28 cellular contexts compared by ENCODE assay signal in genomic region chr3:128423525-128424147, GRCh38. TPM values are rescaled to one million over a fixed set of nuclear protein-coding genes. Genes with fewer than 3 reads are reported as not detected.
"Had no signal": no experiment of that assay in that cellular context is flagged by ENCODE, and none has a peak within 500 bp of the region (broad histone marks: within the 10 kb centered on the region; RNA-seq: fewer than 3 reads in every experiment).

No MANE protein-coding gene starts in this region.

- FAIRE-seq: endometrium, frontal cortex, urothelium cell line had no signal

- H3K4me3 Mint-ChIP-seq: activated CD4-positive, alpha-beta T cell treated with anti-CD3 and anti-CD28 coated beads, Interleukin-2, amount 10 ng/mL, durations not matched to agents 7 days and 5 days; activated CD8-positive, alpha-beta T cell treated with anti-CD3 and anti-CD28 coated beads, Interleukin-2, amount 10 ng/mL, durations not matched to agents 7 days and 5 days; activated naive CD4-positive, alpha-beta T cell treated with anti-CD3 and anti-CD28 coated beads for 36 hours; activated T-cell treated with anti-CD3 and anti-CD28 coated beads, Interleukin-2, amount 50 U/mL, for 24 hours; central memory CD8-positive, alpha-beta T cell; T-helper 2 cell treated with Interferon-gamma antibody and Interleukin-4, amounts not matched to agents 5 μg/mL and 100 μg/mL, for 36 hours had no signal

- ATAC-seq: activated CD4-positive, CD25-positive, alpha-beta regulatory T cell treated with anti-CD3 and anti-CD28 coated beads, Interleukin-2, amount 50 U/mL, for 24 hours; activated CD8-positive, alpha-beta T cell treated with anti-CD3 and anti-CD28 coated beads, Interleukin-2, amount 10 ng/mL, durations not matched to agents 7 days and 5 days; left ventricle myocardium superior had no signal

- DNase-seq: activated CD4-positive, alpha-beta T cell treated with anti-CD3 and anti-CD28 coated beads, Interleukin-2, amount 10 ng/mL, durations not matched to agents 7 days and 5 days; activated CD8-positive, alpha-beta T cell treated with anti-CD3 and anti-CD28 coated beads, Interleukin-2, amount 10 ng/mL, durations not matched to agents 7 days and 5 days; activated naive CD4-positive, alpha-beta T cell treated with anti-CD3 and anti-CD28 coated beads for 36 hours; activated T-cell treated with anti-CD3 and anti-CD28 coated beads, Interleukin-2, amount 50 U/mL, for 24 hours; anterior cingulate cortex; brain microvascular endothelial cell; head of caudate nucleus; kidney glomerular epithelial cell; left ventricle myocardium superior; stimulated activated CD4-positive, alpha-beta T cell treated with anti-CD3 and anti-CD28 coated beads, Interleukin-12 subunit alpha, Interleukin-12 subunit beta, amount 100 ng/mL, for 4 hours; stimulated activated CD4-positive, alpha-beta T cell treated with anti-CD3 and anti-CD28 coated beads, Interleukin-1b, Interleukin-23, amount 100 ng/mL, for 48 hours; stimulated activated CD8-positive, alpha-beta memory T cell treated with anti-CD3 and anti-CD28 coated beads, Interleukin-4, amount 100 ng/mL, for 48 hours; stimulated activated naive CD4-positive, alpha-beta T cell treated with Interleukin-2 at 50 U/mL for 16 hours; substantia nigra; tibial artery had no signal

- H3K27ac Mint-ChIP-seq: activated CD4-positive, alpha-beta T cell treated with anti-CD3 and anti-CD28 coated beads, Interleukin-2, amount 10 ng/mL, durations not matched to agents 7 days and 5 days; activated CD8-positive, alpha-beta T cell treated with anti-CD3 and anti-CD28 coated beads, Interleukin-2, amount 10 ng/mL, durations not matched to agents 7 days and 5 days; activated naive CD4-positive, alpha-beta T cell treated with anti-CD3 and anti-CD28 coated beads for 36 hours; activated T-cell treated with anti-CD3 and anti-CD28 coated beads, Interleukin-2, amount 50 U/mL, for 24 hours; activated T-helper 2 cell treated with anti-CD3 and anti-CD28 coated beads, Interferon-gamma antibody, Interleukin-2, Interleukin-4, amounts not matched to agents 10 μg/mL and 5 μg/mL and 100 μg/mL, durations not matched to agents 14 hours and 24 hours and 36 hours; progenitor cell of endocrine pancreas; T-helper 2 cell treated with Interferon-gamma antibody and Interleukin-4, amounts not matched to agents 5 μg/mL and 100 μg/mL, for 36 hours had no signal

- H3K9me3 Mint-ChIP-seq: activated CD4-positive, alpha-beta T cell treated with anti-CD3 and anti-CD28 coated beads, Interleukin-2, amount 10 ng/mL, durations not matched to agents 7 days and 5 days; activated naive CD4-positive, alpha-beta T cell treated with anti-CD3 and anti-CD28 coated beads for 36 hours; activated T-cell treated with anti-CD3 and anti-CD28 coated beads, Interleukin-2, amount 50 U/mL, for 24 hours; activated T-helper 2 cell treated with anti-CD3 and anti-CD28 coated beads, Interferon-gamma antibody, Interleukin-2, Interleukin-4, amounts not matched to agents 10 μg/mL and 5 μg/mL and 100 μg/mL, durations not matched to agents 14 hours and 24 hours and 36 hours; central memory CD8-positive, alpha-beta T cell; T-helper 2 cell treated with Interferon-gamma antibody and Interleukin-4, amounts not matched to agents 5 μg/mL and 100 μg/mL, for 36 hours had no signal

- H3K4me1 Mint-ChIP-seq: central memory CD8-positive, alpha-beta T cell had no signal

- H3K4me3 ChIP-seq: coronary artery, tibial artery had no signal

RNA-seq across cellular contexts. Expression of gene DNAJB8, which starts 43.1 kb away (rescaled TPM):
- total RNA-seq: activated CD4-positive, alpha-beta T cell treated with anti-CD3 and anti-CD28 coated beads, Interleukin-2, amount 10 ng/mL, durations not matched to agents 7 days and 5 days; activated CD8-positive, alpha-beta T cell treated with anti-CD3 and anti-CD28 coated beads, Interleukin-2, amount 10 ng/mL, durations not matched to agents 7 days and 5 days; activated naive CD4-positive, alpha-beta T cell treated with anti-CD3 and anti-CD28 coated beads for 36 hours; activated T-helper 2 cell treated with anti-CD3 and anti-CD28 coated beads, Interferon-gamma antibody, Interleukin-2, Interleukin-4, amounts not matched to agents 10 μg/mL and 5 μg/mL and 100 μg/mL, durations not matched to agents 14 hours and 24 hours and 36 hours; frontal cortex; left ventricle myocardium superior; mononuclear cell; omental fat pad; progenitor cell of endocrine pancreas had no signal
- polyA plus RNA-seq: esophagus, neural cell had no signal
